8 cellular contexts compared by ENCODE assay signal in the genomic region with DNA sequence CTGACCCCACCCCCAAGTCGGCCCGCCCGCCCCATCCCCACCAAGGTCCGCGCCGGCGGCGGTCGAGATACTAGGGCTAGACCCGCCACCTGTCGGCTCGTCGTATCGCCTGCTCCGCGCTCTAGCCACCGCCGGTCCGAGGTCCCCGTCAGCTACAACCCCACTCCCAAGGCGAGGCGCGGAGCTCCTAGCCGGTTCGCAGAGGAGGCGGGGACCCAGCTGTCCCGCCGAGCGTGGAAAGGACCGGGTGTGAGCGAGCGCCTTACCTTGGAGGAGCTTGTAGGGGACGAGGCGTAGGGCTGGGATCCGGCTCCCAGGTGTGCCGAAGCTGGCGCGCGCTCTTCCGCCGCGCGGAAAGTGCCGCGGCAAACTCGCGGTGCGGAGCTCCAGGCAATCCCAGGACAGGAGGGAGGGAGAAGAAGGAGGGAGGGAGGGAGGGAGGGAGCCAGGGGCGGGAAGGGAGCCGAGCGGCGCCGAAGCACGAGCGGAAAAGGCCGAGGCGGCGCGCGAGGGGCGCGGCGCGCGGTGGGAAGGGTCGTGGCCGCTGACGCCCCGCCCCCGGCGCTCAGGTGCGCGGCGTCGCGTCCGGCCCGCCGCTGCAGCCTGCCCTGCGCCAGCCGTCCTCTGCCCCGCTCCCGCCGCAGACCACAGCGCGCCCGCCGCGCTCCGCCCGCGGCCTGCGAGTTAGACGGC. TPM values are rescaled to one million over a fixed set of nuclear protein-coding genes. Genes with fewer than 3 reads are reported as not detected.
A peak's percentile ranks its signal among the peaks of the same experiment; 100 is the strongest.
DNase-seq lines count a peak whose midpoint lies in the region; ATAC-seq, FAIRE-seq and TF ChIP-seq lines count a peak whose summit lies in the region.

A gene with protein sequence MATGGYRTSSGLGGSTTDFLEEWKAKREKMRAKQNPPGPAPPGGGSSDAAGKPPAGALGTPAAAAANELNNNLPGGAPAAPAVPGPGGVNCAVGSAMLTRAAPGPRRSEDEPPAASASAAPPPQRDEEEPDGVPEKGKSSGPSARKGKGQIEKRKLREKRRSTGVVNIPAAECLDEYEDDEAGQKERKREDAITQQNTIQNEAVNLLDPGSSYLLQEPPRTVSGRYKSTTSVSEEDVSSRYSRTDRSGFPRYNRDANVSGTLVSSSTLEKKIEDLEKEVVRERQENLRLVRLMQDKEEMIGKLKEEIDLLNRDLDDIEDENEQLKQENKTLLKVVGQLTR (minus strand): TSS at position 359 of the 693 bp plus-strand sequence. CDS start 720 bp downstream, outside the sequence.

- TF ChIP-seq CTCF in Caco-2 (IDR thresholded peaks at IDR 0.05; ENCODE audit: insufficient read depth in 1 of 2, low read depth in 1 of 2, low read length in 1 of 2, severe bottlenecking in 1 of 2, unreplicated experiment in 1 of 2): no peak
- peak in 3 of 4 experiments; percentile 1 to 53 (median 16) for TF ChIP-seq CTCF in gastroesophageal sphincter (IDR thresholded peaks at IDR 0.05)

- intact Hi-C loops in Caco-2 (cut with micrococcal nuclease; ENCODE audit: unreplicated experiment): loop anchor here (1.0 to 5.0 kb wide), 6 partner anchors 78 to 497 kb away; no protein-coding TSS in a partner anchor
- intact Hi-C loops in activated T-helper 1 cell treated with anti-CD3 and anti-CD28 coated beads, Interleukin-12 subunit alpha, Interleukin-12 subunit beta, Interleukin-2, Interleukin-4 antibody, amounts not matched to agents 30 ng/mL and 10 ng/mL and 1 ng/mL, durations not matched to agents 14 hours and 24 hours and 36 hours (cut with micrococcal nuclease): loop anchor here (10.0 kb wide), 1 partner anchor 494 kb away; no protein-coding TSS in a partner anchor

- peak; percentile 55 for FAIRE-seq in GM19239 (lab: Jason Lieb, UNC)

- no peak within 1 kb of the TSS for H4K91ac ChIP-seq in neuronal stem cell (ENCODE audit: low read depth, low read length, poor library complexity)

- peak in 1 of 2 donors; percentile 22 for TF ChIP-seq POLR2A in gastroesophageal sphincter (IDR thresholded peaks at IDR 0.05)

- no peak within 1 kb of the TSS for H4K8ac ChIP-seq in neuronal stem cell (ENCODE audit: low read depth, low read length)

- H3K14ac ChIP-seq in neuronal stem cell (ENCODE audit: low read length): peak within 1 kb of the TSS; percentile 79

- peaks cover 4% of the 10 kb centered on the region for H3K79me1 ChIP-seq in neuronal stem cell (ENCODE audit: low read depth, low read length)

- no peak within 1 kb of the TSS for H2BK120ac ChIP-seq in neuronal stem cell (ENCODE audit: low read depth, low read length)

- H3K27me3 ChIP-seq in Caco-2 (replicated peaks; ENCODE audit: control insufficient read depth, insufficient read depth, low read length) (no peaks in the 10 kb centered on the region), gastroesophageal sphincter (no peaks in the 10 kb centered on the region), neuronal stem cell (ENCODE audit: control insufficient read depth in 3 of 3, insufficient read depth in 3 of 3, low read depth in 1 of 3, low read length in 3 of 3) (no peaks in the 10 kb centered on the region)

- DNase-seq in Caco-2 (peak; percentile 89 to 92), GM19239 (ENCODE audit: insufficient read length, low spot score) (peak; percentile 89), NCI-H446 (lab: John Stamatoyannopoulos, UW) (peak; percentile 36 to 78), neuronal stem cell (ENCODE audit: low spot score) (peak; percentile 84), amniotic stem cell (lab: John Stamatoyannopoulos, UW) (no peak)
- peak; percentile 1 for DNase-seq in activated T-helper 1 cell treated with anti-CD3 and anti-CD28 coated beads, Interleukin-12 subunit alpha, Interleukin-12 subunit beta, Interleukin-2, Interleukin-4 antibody, amounts not matched to agents 30 ng/mL and 10 ng/mL and 1 ng/mL, durations not matched to agents 14 hours and 24 hours and 36 hours (ENCODE audit: low spot score)

- ATAC-seq in HG03280 (IDR thresholded peaks at IDR 0.05; ENCODE audit: unreplicated experiment) (peak; percentile 71), gastroesophageal sphincter (peak; percentile 77)

- peak within 1 kb of the TSS; percentile 90 for H3K27ac Mint-ChIP-seq in Caco-2 (ENCODE audit: unreplicated experiment)
- H3K27ac Mint-ChIP-seq in activated T-helper 1 cell treated with anti-CD3 and anti-CD28 coated beads, Interleukin-12 subunit alpha, Interleukin-12 subunit beta, Interleukin-2, Interleukin-4 antibody, amounts not matched to agents 30 ng/mL and 10 ng/mL and 1 ng/mL, durations not matched to agents 14 hours and 24 hours and 36 hours: no peak within 1 kb of the TSS

- peak within 1 kb of the TSS; percentile 98 for H2BK15ac ChIP-seq in neuronal stem cell (ENCODE audit: low read length)

- no peaks in the 10 kb centered on the region for H3K9me3 Mint-ChIP-seq in Caco-2 (ENCODE audit: unreplicated experiment)
- H3K9me3 Mint-ChIP-seq in activated T-helper 1 cell treated with anti-CD3 and anti-CD28 coated beads, Interleukin-12 subunit alpha, Interleukin-12 subunit beta, Interleukin-2, Interleukin-4 antibody, amounts not matched to agents 30 ng/mL and 10 ng/mL and 1 ng/mL, durations not matched to agents 14 hours and 24 hours and 36 hours: no peaks in the 10 kb centered on the region

- peaks cover 39% of the 10 kb centered on the region for H3K36me3 Mint-ChIP-seq in Caco-2 (ENCODE audit: insufficient read depth, unreplicated experiment)
- H3K36me3 Mint-ChIP-seq in activated T-helper 1 cell treated with anti-CD3 and anti-CD28 coated beads, Interleukin-12 subunit alpha, Interleukin-12 subunit beta, Interleukin-2, Interleukin-4 antibody, amounts not matched to agents 30 ng/mL and 10 ng/mL and 1 ng/mL, durations not matched to agents 14 hours and 24 hours and 36 hours (ENCODE audit: low read depth): peaks cover 3% of the 10 kb centered on the region

- H3K9me3 ChIP-seq in Caco-2 (no peaks in the 10 kb centered on the region), gastroesophageal sphincter (no peaks in the 10 kb centered on the region), neuronal stem cell (replicated peaks in 1 of 2; ENCODE audit: control insufficient read depth in 2 of 2, insufficient read depth in 1 of 2, low read depth in 1 of 2, low read length in 2 of 2) (no peaks in the 10 kb centered on the region)

- H3K27ac ChIP-seq in gastroesophageal sphincter: peak within 1 kb of the TSS; percentile 74 to 94 (median 94)
- peak within 1 kb of the TSS; percentile 98 for H3K27ac ChIP-seq in neuronal stem cell (replicated peaks; ENCODE audit: low read length)

- H2BK5ac ChIP-seq in neuronal stem cell (ENCODE audit: low read length): peak within 1 kb of the TSS; percentile 88

- peak within 1 kb of the TSS; percentile 89 for H3K4me3 Mint-ChIP-seq in Caco-2 (ENCODE audit: unreplicated experiment)
- peak within 1 kb of the TSS; percentile 85 for H3K4me3 Mint-ChIP-seq in activated T-helper 1 cell treated with anti-CD3 and anti-CD28 coated beads, Interleukin-12 subunit alpha, Interleukin-12 subunit beta, Interleukin-2, Interleukin-4 antibody, amounts not matched to agents 30 ng/mL and 10 ng/mL and 1 ng/mL, durations not matched to agents 14 hours and 24 hours and 36 hours

- peak within 1 kb of the TSS; percentile 99 for H2AFZ ChIP-seq in neuronal stem cell (ENCODE audit: low read length)

- H3K4me1 ChIP-seq in Caco-2 (peaks cover 19% of the 10 kb centered on the region), gastroesophageal sphincter (peaks cover 0 to 50% (median 0%) of the 10 kb centered on the region in 3 donors), neuronal stem cell (ENCODE audit: control insufficient read depth in 2 of 2, insufficient read depth in 1 of 2, low read depth in 1 of 2, low read length in 2 of 2) (peaks cover 0 to 2% of the 10 kb centered on the region in 2 donors)

- CTCF ChIA-PET in Caco-2 (lab: Charles Lee): interaction anchor here (0.7 to 1.5 kb wide), 9 partner anchors 25 to 283 kb away, joined by 3 to 9 read pairs (median 4); no protein-coding TSS in a partner anchor

- H3K27me3 Mint-ChIP-seq in Caco-2 (ENCODE audit: insufficient read depth, unreplicated experiment): no peaks in the 10 kb centered on the region
- peaks cover 55% of the 10 kb centered on the region for H3K27me3 Mint-ChIP-seq in activated T-helper 1 cell treated with anti-CD3 and anti-CD28 coated beads, Interleukin-12 subunit alpha, Interleukin-12 subunit beta, Interleukin-2, Interleukin-4 antibody, amounts not matched to agents 30 ng/mL and 10 ng/mL and 1 ng/mL, durations not matched to agents 14 hours and 24 hours and 36 hours (ENCODE audit: insufficient read depth)

- no peak within 1 kb of the TSS for H2BK12ac ChIP-seq in neuronal stem cell (ENCODE audit: low read length)

- no peak for TF ChIP-seq EP300 in gastroesophageal sphincter (IDR thresholded peaks at IDR 0.05)

- peak within 1 kb of the TSS; percentile 91 for H2AK5ac ChIP-seq in neuronal stem cell (ENCODE audit: low read depth, low read length)

- H3K4me1 Mint-ChIP-seq in Caco-2 (ENCODE audit: low read depth, unreplicated experiment): peaks cover 24% of the 10 kb centered on the region
- peaks cover 10% of the 10 kb centered on the region for H3K4me1 Mint-ChIP-seq in activated T-helper 1 cell treated with anti-CD3 and anti-CD28 coated beads, Interleukin-12 subunit alpha, Interleukin-12 subunit beta, Interleukin-2, Interleukin-4 antibody, amounts not matched to agents 30 ng/mL and 10 ng/mL and 1 ng/mL, durations not matched to agents 14 hours and 24 hours and 36 hours (ENCODE audit: low read depth)

- peak within 1 kb of the TSS; percentile 95 for H3K23ac ChIP-seq in neuronal stem cell (ENCODE audit: low read depth, low read length, poor library complexity)

- peak within 1 kb of the TSS; percentile 79 for H3K4me2 ChIP-seq in neuronal stem cell (ENCODE audit: insufficient read depth, low read length, poor library complexity, severe bottlenecking)

- 0% methylated on average over 20 of the region's 94 CpGs; no CpG with 5 or more reads in 1 of the 2 donors for WGBS in gastroesophageal sphincter (ENCODE audit: low coverage in 1 of 2), 2 donors
- WGBS in neuronal stem cell (ENCODE audit: extremely low coverage in 2 of 2, insufficient read length in 2 of 2, insufficient replicate concordance in 1 of 2), 2 donors: no CpG with 5 or more reads among the region's 94 CpGs

- peak within 1 kb of the TSS; percentile 98 for H3K4me3 ChIP-seq in Caco-2 (ENCODE audit: low read depth, low read length)
- peak within 1 kb of the TSS; percentile 61 to 98 for H3K4me3 ChIP-seq in gastroesophageal sphincter
- H3K4me3 ChIP-seq in neuronal stem cell (ENCODE audit: low read length in 2 of 2): peak within 1 kb of the TSS; percentile 88 to 99

- H3K18ac ChIP-seq in neuronal stem cell (ENCODE audit: low read length): peak within 1 kb of the TSS; percentile 97

- BruUV-seq in Caco-2 (replicated peaks; lab: Mats Ljungman, UMichigan): no TSS peak

- H3K36me3 ChIP-seq in Caco-2 (ENCODE audit: control insufficient read depth, insufficient read depth, low read length): no peaks in the 10 kb centered on the region
- no peaks in the 10 kb centered on the region for H3K36me3 ChIP-seq in gastroesophageal sphincter
- no peaks in the 10 kb centered on the region for H3K36me3 ChIP-seq in neuronal stem cell (replicated peaks in 1 of 2; ENCODE audit: control insufficient read depth in 2 of 2, insufficient read depth in 2 of 2, low read length in 2 of 2)

- POLR2A ChIA-PET in Caco-2 (lab: Charles Lee): interaction anchor here (0.5 to 1.2 kb wide), 9 partner anchors 24 to 275 kb away, joined by 3 to 8 read pairs (median 6); no protein-coding TSS in a partner anchor

- H3K4ac ChIP-seq in neuronal stem cell (ENCODE audit: low read length): peak within 1 kb of the TSS; percentile 86

- peak within 1 kb of the TSS; percentile 93 for H3K9ac ChIP-seq in neuronal stem cell (ENCODE audit: low read depth, low read length, poor library complexity)

RNA-seq across cellular contexts. Expression of the gene that starts here (rescaled TPM):
- total RNA-seq in Caco-2 (2022) (157 and 163 TPM in 2 replicates), gastroesophageal sphincter (10 to 100 TPM; 45.1 to 92.1 (median 59.5) TPM)
- total RNA-seq in activated T-helper 1 cell treated with anti-CD3 and anti-CD28 coated beads, Interleukin-12 subunit alpha, Interleukin-12 subunit beta, Interleukin-2, Interleukin-4 antibody, amounts not matched to agents 30 ng/mL and 10 ng/mL and 1 ng/mL, durations not matched to agents 14 hours and 24 hours and 36 hours: 4.0 and 6.1 TPM in 2 replicates
- polyA plus RNA-seq in neuronal stem cell (2013, experiment 1 of 2): 39.7 TPM
- polyA plus RNA-seq in neuronal stem cell (2013, experiment 2 of 2): 38.3 TPM

Comparison
In these comparisons a context has a peak if more than half of its experiments do, and no peak if none do; other contexts are left out.
1. CTCF ChIP-seq: peak in gastroesophageal sphincter (3 of 4); none in Caco-2 (0 of 2).
2. Peak in every context shown above with its lines, with median percentiles within 50 percentile points of each other: H3K4me3 ChIP-seq.